ENCODE assay signal across 21 cellular contexts in the genomic region with DNA sequence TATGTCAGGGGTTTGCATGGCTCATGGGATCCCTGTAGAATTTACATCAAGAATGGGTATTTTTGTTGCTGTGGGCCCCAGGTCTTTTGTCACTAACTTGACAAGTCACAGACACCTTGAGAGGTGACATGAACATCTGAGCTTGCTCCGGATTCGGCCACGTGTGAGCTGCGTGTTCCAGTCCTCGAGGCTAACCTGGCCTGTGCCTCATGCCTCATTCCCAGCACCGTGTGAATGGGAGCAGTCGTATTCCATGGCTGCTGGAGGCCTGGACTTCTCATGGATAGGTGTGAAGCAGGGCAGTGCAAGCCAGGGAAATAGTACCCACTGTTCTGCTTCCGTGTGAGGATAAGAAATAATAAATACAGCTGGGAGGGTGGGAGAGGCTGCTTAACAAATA.
"Had no signal": no experiment of that assay in that cellular context is flagged by ENCODE, and none has a peak within 500 bp of the region (broad histone marks: within the 10 kb centered on the region; RNA-seq: fewer than 3 reads in every experiment).

No MANE protein-coding gene starts in this region.

- H3K36me3 ChIP-seq: esophagus squamous epithelium, gastrocnemius medialis, heart right ventricle, left lung, lower lobe of right lung had no signal

- H3K27me3 ChIP-seq: esophagus squamous epithelium, gastrocnemius medialis, left lung had no signal

- H3K27ac Mint-ChIP-seq: dendritic cell treated with granulocyte-macrophage colony-stimulating factor and Interleukin-4, amounts not matched to agents 40 ng/mL and 50 ng/mL, for 4 days; effector memory CD8-positive, alpha-beta T cell; endodermal cell; mesothelial cell of epicardium had no signal

- DNase-seq: cortex of kidney; effector CD8-positive, alpha-beta T cell; effector memory CD8-positive, alpha-beta T cell; endodermal cell; erythroblast; esophagus squamous epithelium; foreskin fibroblast; foreskin melanocyte; gastrocnemius medialis; glutamatergic neuron; heart right ventricle; hippocampal formation; left cardiac atrium; left lung; left ventricle myocardium superior; lower lobe of right lung; mesenchymal stem cell; mucosa of descending colon had no signal

- H3K9me3 Mint-ChIP-seq: endodermal cell, mesothelial cell of epicardium had no signal

- H3K4me3 ChIP-seq: esophagus squamous epithelium, gastrocnemius medialis, heart right ventricle, left lung, lower lobe of right lung, mucosa of descending colon had no signal

- H3K4me1 ChIP-seq: esophagus squamous epithelium, gastrocnemius medialis, heart right ventricle, left lung, lower lobe of right lung had no signal

- H3K36me3 Mint-ChIP-seq: mesothelial cell of epicardium had no signal

- H3K9me3 ChIP-seq: esophagus squamous epithelium, gastrocnemius medialis, heart right ventricle, lower lobe of right lung had no signal

- H3K27ac ChIP-seq: epithelial cell of prostate, esophagus squamous epithelium, gastrocnemius medialis, heart right ventricle, left lung, lower lobe of right lung had no signal

- H3K4me3 Mint-ChIP-seq: dendritic cell treated with granulocyte-macrophage colony-stimulating factor and Interleukin-4, amounts not matched to agents 40 ng/mL and 50 ng/mL, for 4 days; effector memory CD8-positive, alpha-beta T cell; endodermal cell; mesothelial cell of epicardium had no signal

- H3K27me3 Mint-ChIP-seq: effector memory CD8-positive, alpha-beta T cell had no signal
